24 cellular contexts compared by ENCODE assay signal in genomic region chr15:65069779-65070546, GRCh38. TPM values are rescaled to one million over a fixed set of nuclear protein-coding genes. Genes with fewer than 3 reads are reported as not detected.
DNase-seq lines count a peak whose midpoint lies in the region; ATAC-seq and TF ChIP-seq lines count a peak whose summit lies in the region.
"Had no signal": no experiment of that assay in that cellular context is flagged by ENCODE, and none has a peak within 500 bp of the region (broad histone marks: within the 10 kb centered on the region; RNA-seq: fewer than 3 reads in every experiment).

No MANE protein-coding gene starts in this region.

- WGBS in psoas muscle, 3 donors: 54 to 67% (median 56%) methylated on average over 5 of the region's 5 CpGs

- H3K9me3 ChIP-seq in psoas muscle (no peaks in the 10 kb centered on the region), uterus (no peaks in the 10 kb centered on the region)
- H3K9me3 ChIP-seq: BE2C had no signal

- DNase-seq in Right ventricle myocardium inferior (ENCODE audit: missing footprints): peak; percentile 64
- no peak for DNase-seq in left cardiac atrium
- DNase-seq in kidney glomerular epithelial cell (lab: John Stamatoyannopoulos, UW): peak; percentile 1
- peak in 1 of 2 donors; percentile 66 for DNase-seq in psoas muscle
- DNase-seq in uterus: no peak
- DNase-seq in NCI-H2029 (lab: John Stamatoyannopoulos, UW): no peak
- DNase-seq in activated CD4-positive, alpha-beta T cell treated with anti-CD3 and anti-CD28 coated beads for 4 hours: no peak
- DNase-seq: activated CD4-positive, alpha-beta T cell treated with anti-CD3 and anti-CD28 coated beads for 1 hour; activated naive CD8-positive, alpha-beta T cell treated with anti-CD3 and anti-CD28 coated beads, Interleukin-2, amount 10 ng/mL, durations not matched to agents 7 days and 5 days; BE2C; dorsolateral prefrontal cortex; glutamatergic neuron; KG1; MV-4-11; NCI-H1930; NCI-H510A; stimulated activated naive B cell treated with anti-CD40 and anti-IgM and Interleukin-4, amounts not matched to agents 10 μg/mL and 1 μg/mL and 100 μg/mL, for 72 hours had no signal

- H3K27me3 ChIP-seq in psoas muscle (ENCODE audit: insufficient read depth in 3 of 3, low read length in 2 of 3) (peaks cover 0 to 5% (median 2%) of the 10 kb centered on the region in 3 donors), uterus (no peaks in the 10 kb centered on the region)
- H3K27me3 ChIP-seq: BE2C had no signal

- H3K4me3 ChIP-seq in psoas muscle: no peak overlapping the region
- no peak overlapping the region for H3K4me3 ChIP-seq in uterus
- H3K4me3 ChIP-seq: dorsolateral prefrontal cortex had no signal

- no peak for TF ChIP-seq CTCF in psoas muscle (IDR thresholded peaks at IDR 0.05)
- no peak for TF ChIP-seq CTCF in uterus (IDR thresholded peaks at IDR 0.05)

- intact Hi-C loops in Right ventricle myocardium inferior (cut with DNase I): no loop called here
- intact Hi-C loops in left cardiac atrium (cut with DNase I): no loop called here
- intact Hi-C loops in psoas muscle (cut with DNase I): no loop called here
- intact Hi-C loops in uterus (cut with DNase I; ENCODE audit: low total_unique reads): no loop called here

- ATAC-seq in Right ventricle myocardium inferior: peak; percentile 2
- no peak for ATAC-seq in left cardiac atrium
- ATAC-seq in psoas muscle: peak; percentile 62 to 83 (median 80)
- no peak for ATAC-seq in SK-N-SH treated with all-trans-retinoic acid at 6 μM for 48 hours
- ATAC-seq: activated T-helper 17 cell treated with anti-CD3 and anti-CD28 coated beads, Interleukin-2, amount 50 U/mL, for 72 hours; esophagus mucosa; stimulated activated naive B cell treated with anti-CD40 and anti-IgM and Interleukin-4, amounts not matched to agents 10 μg/mL and 1 μg/mL and 100 μg/mL, for 72 hours had no signal

- peaks cover 33% of the 10 kb centered on the region for H3K4me1 ChIP-seq in psoas muscle
- peaks cover 16 to 31% of the 10 kb centered on the region in 2 donors for H3K4me1 ChIP-seq in uterus

- H3K27ac ChIP-seq in psoas muscle (peak overlapping the region; percentile 59), uterus (peak overlapping the region; percentile 80 to 98)

- no peak for TF ChIP-seq POLR2A in uterus (IDR thresholded peaks at IDR 0.05)

- no peaks in the 10 kb centered on the region for H3K36me3 ChIP-seq in psoas muscle (ENCODE audit: insufficient read depth in 1 of 2, low read depth in 1 of 2)
- no peaks in the 10 kb centered on the region for H3K36me3 ChIP-seq in uterus
- H3K36me3 ChIP-seq: BE2C had no signal

TF ChIP-seq in SK-N-SH treated with all-trans-retinoic acid at 6 μM for 48 hours, 23 proteins besides CTCF, POLR2A, EP300 and RAD21 (continues in another document):
- TF ChIP-seq ZNF565 (CRISPR knock-in tag; conservative IDR thresholded peaks at IDR 0.05; ENCODE audit: low read depth): no peak
- no peak for TF ChIP-seq ZC3H10 (CRISPR knock-in tag; IDR thresholded peaks at IDR 0.05)
- no peak for TF ChIP-seq CSRNP3 (CRISPR knock-in tag; IDR thresholded peaks at IDR 0.05)
- no peak for TF ChIP-seq POU6F1 (CRISPR knock-in tag; IDR thresholded peaks at IDR 0.05; ENCODE audit: borderline replicate concordance, low read depth)
- TF ChIP-seq PPARA (CRISPR knock-in tag; IDR thresholded peaks at IDR 0.05; ENCODE audit: borderline replicate concordance): no peak
- TF ChIP-seq TSHZ2 (CRISPR knock-in tag; IDR thresholded peaks at IDR 0.05): no peak
- TF ChIP-seq ZNF70 (CRISPR knock-in tag; IDR thresholded peaks at IDR 0.05): no peak
- TF ChIP-seq PATZ1 (CRISPR knock-in tag; IDR thresholded peaks at IDR 0.05; ENCODE audit: borderline replicate concordance): no peak
- no peak for TF ChIP-seq ZNF8 (CRISPR knock-in tag; IDR thresholded peaks at IDR 0.05)
- TF ChIP-seq SNAI2 (CRISPR knock-in tag; IDR thresholded peaks at IDR 0.05): no peak

RNA-seq across cellular contexts. Expression of gene RASL12, which starts 2.2 kb away (rescaled TPM):
- total RNA-seq in Right ventricle myocardium inferior (23.3 TPM), left cardiac atrium (10 to 100 TPM; 53.3 to 63.3 TPM), psoas muscle (1 to 10 TPM; 2.5 to 6.3 (median 3.2) TPM), uterus (100 to 1,000 TPM in 1 of 4 donors, 10 to 100 TPM in 3; 65.3 to 116 (median 76.6) TPM)
- 1 to 10 TPM; 2.6 to 3.0 (median 3.0) TPM for polyA plus RNA-seq in psoas muscle
- total RNA-seq: A172; activated naive CD8-positive, alpha-beta T cell treated with anti-CD3 and anti-CD28 coated beads, Interleukin-2, amount 10 ng/mL, durations not matched to agents 7 days and 5 days; activated T-helper 17 cell treated with anti-CD3 and anti-CD28 coated beads, Interleukin-2, amount 50 U/mL, for 72 hours; renal cortical epithelial cell had no signal

RNA-seq across cellular contexts. Expression of gene KBTBD13, which starts 6.6 kb away (rescaled TPM):
- total RNA-seq in Right ventricle myocardium inferior (8.4 TPM), left cardiac atrium (1 to 10 TPM; 2.6 to 5.2 TPM), psoas muscle (1 to 10 TPM; 1.3 to 5.7 (median 3.4) TPM), uterus (1 to 10 TPM in 1 of 4 donors, under 1 TPM in 1, not detected in 2; 0.21 to 1.3 TPM)
- 1 to 10 TPM in 2 of 3 donors, under 1 TPM in 1; 0.12 to 5.7 (median 1.2) TPM for polyA plus RNA-seq in psoas muscle
- total RNA-seq: A172; activated naive CD8-positive, alpha-beta T cell treated with anti-CD3 and anti-CD28 coated beads, Interleukin-2, amount 10 ng/mL, durations not matched to agents 7 days and 5 days; activated T-helper 17 cell treated with anti-CD3 and anti-CD28 coated beads, Interleukin-2, amount 50 U/mL, for 72 hours; esophagus mucosa; neural crest cell; renal cortical epithelial cell had no signal

RNA-seq across cellular contexts. Expression of gene SLC51B, which starts 24.8 kb away (rescaled TPM):
- total RNA-seq in Right ventricle myocardium inferior (not detected), left cardiac atrium (not detected), psoas muscle (not detected), uterus (not detected)
- polyA plus RNA-seq in psoas muscle: under 1 TPM in 2 of 3 donors, not detected in 1; 0.04 to 0.07 TPM
- total RNA-seq: A172; activated naive CD8-positive, alpha-beta T cell treated with anti-CD3 and anti-CD28 coated beads, Interleukin-2, amount 10 ng/mL, durations not matched to agents 7 days and 5 days; activated T-helper 17 cell treated with anti-CD3 and anti-CD28 coated beads, Interleukin-2, amount 50 U/mL, for 72 hours; dorsolateral prefrontal cortex; esophagus mucosa; neural crest cell; ureter had no signal

RNA-seq across cellular contexts. Expression of gene MTFMT, which starts 40.5 kb away (rescaled TPM):
- 18.7 TPM for total RNA-seq in Right ventricle myocardium inferior
- 10 to 100 TPM; 13.9 to 23.6 TPM for total RNA-seq in left cardiac atrium
- 10 to 100 TPM in 3 of 4 donors, 1 to 10 TPM in 1; 9.5 to 18.1 (median 14.8) TPM for total RNA-seq in psoas muscle
- 10 to 100 TPM in 2 of 3 donors, 1 to 10 TPM in 1; 9.4 to 14.4 (median 10.0) TPM for polyA plus RNA-seq in psoas muscle
- total RNA-seq in uterus: 10 to 100 TPM; 11.5 to 30.1 (median 21.0) TPM

RNA-seq across cellular contexts. Expression of gene UBAP1L, which starts 45.0 kb away (rescaled TPM):
- total RNA-seq in Right ventricle myocardium inferior (1.5 TPM), left cardiac atrium (1 to 10 TPM; 2.1 to 2.9 TPM), psoas muscle (1 to 10 TPM; 1.1 to 2.8 (median 1.9) TPM), uterus (10 to 100 TPM in 1 of 4 donors, 1 to 10 TPM in 2, under 1 TPM in 1; 0.77 to 16.0 (median 3.8) TPM)
- polyA plus RNA-seq in psoas muscle: 1 to 10 TPM in 1 of 3 donors, under 1 TPM in 2; 0.79 to 1.1 (median 0.90) TPM

Comparison
In these comparisons a context has a peak if more than half of its experiments do, and no peak if none do; other contexts are left out.
1. ATAC-seq: peak in Right ventricle myocardium inferior (single experiment) and psoas muscle (4 of 4); none in left cardiac atrium (0 of 2) and SK-N-SH treated with all-trans-retinoic acid at 6 μM for 48 hours (single experiment).
2. DNase-seq: peak in Right ventricle myocardium inferior (single experiment) and kidney glomerular epithelial cell (single experiment); none in left cardiac atrium (single experiment), uterus (0 of 2), NCI-H2029 (single experiment) and activated CD4-positive, alpha-beta T cell treated with anti-CD3 and anti-CD28 coated beads for 4 hours (0 of 2).